13 cellular contexts compared by ENCODE assay signal in the genomic region with DNA sequence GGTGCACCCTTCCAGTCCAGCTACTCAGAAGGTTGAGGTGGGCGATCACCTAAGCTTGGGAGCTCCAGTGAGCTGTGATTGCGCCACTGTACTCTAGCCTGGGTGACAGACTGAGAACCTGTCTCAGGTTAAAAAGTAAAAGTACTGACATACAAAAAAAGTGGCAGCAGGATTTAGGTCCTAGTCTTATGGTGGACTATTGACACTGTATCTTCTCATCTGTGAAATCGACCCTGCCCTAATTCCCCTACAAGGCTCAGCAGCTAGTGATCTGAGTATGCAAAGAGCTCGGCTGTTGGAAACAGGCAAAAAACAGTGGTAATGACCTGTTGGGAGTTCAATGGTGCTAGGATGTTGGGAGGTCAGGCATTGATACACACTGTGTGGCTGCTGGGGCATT.
"Had no signal": no experiment of that assay in that cellular context is flagged by ENCODE, and none has a peak within 500 bp of the region (broad histone marks: within the 10 kb centered on the region; RNA-seq: fewer than 3 reads in every experiment).

No MANE protein-coding gene starts in this region.

- H3K4me3 Mint-ChIP-seq: neural crest cell had no signal

- H3K4me3 ChIP-seq: adrenal gland, coronary artery, hepatocyte, ovary, sigmoid colon, suprapubic skin, upper lobe of right lung had no signal

- H3K9me3 ChIP-seq: adrenal gland, ovary, sigmoid colon, suprapubic skin, upper lobe of right lung had no signal

- H3K27ac ChIP-seq: adrenal gland, coronary artery, hepatocyte, ovary, sigmoid colon, suprapubic skin, upper lobe of right lung had no signal

- DNase-seq: adrenal gland; caudate nucleus; ovary; SHP77 treated with DMSO at 0.1 percent for 48 hours; sigmoid colon; stimulated activated naive CD4-positive, alpha-beta T cell; T1000; upper lobe of right lung had no signal

- H3K27me3 ChIP-seq: adrenal gland, hepatocyte, ovary, sigmoid colon, suprapubic skin, upper lobe of right lung had no signal

- H3K4me1 ChIP-seq: sigmoid colon, suprapubic skin, upper lobe of right lung had no signal

- H3K27ac Mint-ChIP-seq: activated T-helper 2 cell treated with anti-CD3 and anti-CD28 coated beads, Interferon-gamma antibody, Interleukin-2, Interleukin-4, amounts not matched to agents 10 μg/mL and 5 μg/mL and 100 μg/mL, durations not matched to agents 14 hours and 24 hours and 36 hours had no signal

- H3K9me3 Mint-ChIP-seq: activated T-helper 2 cell treated with anti-CD3 and anti-CD28 coated beads, Interferon-gamma antibody, Interleukin-2, Interleukin-4, amounts not matched to agents 10 μg/mL and 5 μg/mL and 100 μg/mL, durations not matched to agents 14 hours and 24 hours and 36 hours; neural crest cell had no signal

- H3K36me3 ChIP-seq: adrenal gland, ovary, sigmoid colon, suprapubic skin, upper lobe of right lung had no signal

- ATAC-seq: upper lobe of right lung had no signal
